In genomic region chr2:237085261-237086221, GRCh38 we compare ENCODE assay signal across 8 cellular contexts. TPM values are rescaled to one million over a fixed set of nuclear protein-coding genes. Genes with fewer than 3 reads are reported as not detected.
DNase-seq lines count a peak whose midpoint lies in the region; TF ChIP-seq lines count a peak whose summit lies in the region.

Gene COPS8, plus strand, starts transcription at chr2:237085889. Its CDS starts 76 bp downstream, at chr2:237085965.

- H4K8ac ChIP-seq in neuronal stem cell (ENCODE audit: low read depth, low read length) = no peak within 1 kb of the TSS

- intact Hi-C loops in activated naive CD4-positive, alpha-beta T cell treated with anti-CD3 and anti-CD28 coated beads for 36 hours (cut with micrococcal nuclease) = loop anchor here (2.0 to 5.0 kb wide), 2 partner anchors 43 to 347 kb away; no protein-coding TSS in a partner anchor

- peak within 1 kb of the TSS; percentile 84 for H3K4me3 ChIP-seq in HFF-Myc (replicated peaks; ENCODE audit: low read depth, low read length)
- H3K4me3 ChIP-seq in neuronal stem cell (ENCODE audit: low read length in 2 of 2) = peak within 1 kb of the TSS; percentile 72 to 93

- peaks cover 0 to 2% (median 0%) of the 10 kb centered on the region in 3 experiments for H3K27me3 ChIP-seq in neuronal stem cell (ENCODE audit: control insufficient read depth in 3 of 3, insufficient read depth in 3 of 3, low read depth in 1 of 3, low read length in 3 of 3)

- H2AFZ ChIP-seq in neuronal stem cell (ENCODE audit: low read length) = peak within 1 kb of the TSS; percentile 96

- no peak within 1 kb of the TSS for H2BK15ac ChIP-seq in neuronal stem cell (ENCODE audit: low read length)

- H3K4me3 Mint-ChIP-seq in activated naive CD4-positive, alpha-beta T cell treated with anti-CD3 and anti-CD28 coated beads for 36 hours = peak within 1 kb of the TSS; percentile 97

- peak within 1 kb of the TSS; percentile 95 for H3K18ac ChIP-seq in neuronal stem cell (ENCODE audit: low read length)

- H4K91ac ChIP-seq in neuronal stem cell (ENCODE audit: low read depth, low read length, poor library complexity) = no peak within 1 kb of the TSS

- H3K79me1 ChIP-seq in neuronal stem cell (ENCODE audit: low read depth, low read length) = no peaks in the 10 kb centered on the region

- H3K9me3 ChIP-seq in neuronal stem cell (replicated peaks in 1 of 2; ENCODE audit: control insufficient read depth in 2 of 2, insufficient read depth in 1 of 2, low read depth in 1 of 2, low read length in 2 of 2) = no peaks in the 10 kb centered on the region

- CTCF ChIA-PET in activated naive CD4-positive, alpha-beta T cell treated with anti-CD3 and anti-CD28 coated beads for 36 hours (lab: Charles Lee) = interaction anchor here (0.5 to 2.1 kb wide), 8 partner anchors 8 to 1300 kb away, joined by 3 to 12 read pairs (median 4); no protein-coding TSS in a partner anchor

- DNase-seq in GM04503 (ENCODE audit: low read depth) = peak; percentile 68
- DNase-seq in HFF-Myc (ENCODE audit: extremely low read depth, low read depth) = peak; percentile 71
- peak; percentile 86 for DNase-seq in NAMALWA (ENCODE audit: low spot score)
- DNase-seq in SK-N-DZ (ENCODE audit: low spot score) = peak; percentile 89
- DNase-seq in activated naive CD4-positive, alpha-beta T cell treated with anti-CD3 and anti-CD28 coated beads for 36 hours = peak; percentile 93
- peak; percentile 89 for DNase-seq in foreskin melanocyte
- peak; percentile 90 for DNase-seq in neuronal stem cell (ENCODE audit: low spot score)

- H3K27ac Mint-ChIP-seq in activated naive CD4-positive, alpha-beta T cell treated with anti-CD3 and anti-CD28 coated beads for 36 hours = peak within 1 kb of the TSS; percentile 89

- WGBS in neuronal stem cell (ENCODE audit: extremely low coverage in 2 of 2, insufficient read length in 2 of 2, insufficient replicate concordance in 1 of 2), 2 donors = no CpG with 5 or more reads among the region's 85 CpGs

- H3K27ac ChIP-seq in neuronal stem cell (replicated peaks; ENCODE audit: low read length) = peak within 1 kb of the TSS; percentile 44

- peak within 1 kb of the TSS; percentile 80 for H3K23ac ChIP-seq in neuronal stem cell (ENCODE audit: low read depth, low read length, poor library complexity)

- no peak for TF ChIP-seq CTCF in HFF-Myc (IDR thresholded peaks at IDR 0.05; ENCODE audit: low read depth, low read length, missing control alignments)
- TF ChIP-seq CTCF in subcutaneous adipose tissue (IDR thresholded peaks at IDR 0.05; ENCODE audit: low read depth) = no peak

- no peak within 1 kb of the TSS for H2BK12ac ChIP-seq in neuronal stem cell (ENCODE audit: low read length)

- H3K4me1 Mint-ChIP-seq in activated naive CD4-positive, alpha-beta T cell treated with anti-CD3 and anti-CD28 coated beads for 36 hours (ENCODE audit: low read depth) = peaks cover 24% of the 10 kb centered on the region

- peaks cover 2 to 7% of the 10 kb centered on the region in 2 donors for H3K4me1 ChIP-seq in neuronal stem cell (ENCODE audit: control insufficient read depth in 2 of 2, insufficient read depth in 1 of 2, low read depth in 1 of 2, low read length in 2 of 2)

- H2BK120ac ChIP-seq in neuronal stem cell (ENCODE audit: low read depth, low read length) = no peak within 1 kb of the TSS

- no peak within 1 kb of the TSS for H3K4ac ChIP-seq in neuronal stem cell (ENCODE audit: low read length)

- no peaks in the 10 kb centered on the region for H3K9me3 Mint-ChIP-seq in activated naive CD4-positive, alpha-beta T cell treated with anti-CD3 and anti-CD28 coated beads for 36 hours

- H3K4me2 ChIP-seq in neuronal stem cell (ENCODE audit: insufficient read depth, low read length, poor library complexity, severe bottlenecking) = peak within 1 kb of the TSS; percentile 81

- H2AK5ac ChIP-seq in neuronal stem cell (ENCODE audit: low read depth, low read length) = no peak within 1 kb of the TSS

- no peaks in the 10 kb centered on the region for H3K27me3 Mint-ChIP-seq in activated naive CD4-positive, alpha-beta T cell treated with anti-CD3 and anti-CD28 coated beads for 36 hours (ENCODE audit: low read depth)

- H3K9ac ChIP-seq in neuronal stem cell (ENCODE audit: low read depth, low read length, poor library complexity) = peak within 1 kb of the TSS; percentile 92

- peaks cover 0 to 34% of the 10 kb centered on the region in 2 donors for H3K36me3 ChIP-seq in neuronal stem cell (replicated peaks in 1 of 2; ENCODE audit: control insufficient read depth in 2 of 2, insufficient read depth in 2 of 2, low read length in 2 of 2)

- no peak within 1 kb of the TSS for H3K14ac ChIP-seq in neuronal stem cell (ENCODE audit: low read length)

- peak within 1 kb of the TSS; percentile 71 for H2BK5ac ChIP-seq in neuronal stem cell (ENCODE audit: low read length)

- peaks cover 3% of the 10 kb centered on the region for H3K36me3 Mint-ChIP-seq in activated naive CD4-positive, alpha-beta T cell treated with anti-CD3 and anti-CD28 coated beads for 36 hours (ENCODE audit: low read depth)

RNA-seq across cellular contexts. Expression of gene COPS8, which starts in this region (rescaled TPM):
- 130 and 148 TPM in 2 replicates for polyA plus RNA-seq in SK-N-DZ (2014; cell fraction: cytosol; rRNA removed)
- polyA plus RNA-seq in SK-N-DZ (2014; cell fraction: nucleus; rRNA removed) = 109 and 147 TPM in 2 replicates
- total RNA-seq in activated naive CD4-positive, alpha-beta T cell treated with anti-CD3 and anti-CD28 coated beads for 36 hours = 10 to 100 TPM; 67.8 to 69.2 TPM
- polyA plus RNA-seq in neuronal stem cell (2013, experiment 1 of 2) = 48.8 TPM
- 50.0 TPM for polyA plus RNA-seq in neuronal stem cell (2013, experiment 2 of 2)
- total RNA-seq in subcutaneous adipose tissue = 100 to 1,000 TPM in 3 of 4 donors, 10 to 100 TPM in 1; 81.0 to 139 (median 124) TPM

Comparison
In these comparisons a context has a peak if more than half of its experiments do, and no peak if none do; other contexts are left out.
1. Peak in every context shown above with its lines: DNase-seq, H3K4me3 ChIP-seq and H3K27ac ChIP-seq.